ENCODE assay signal across 9 cellular contexts in genomic region chr2:186256540-186256939, GRCh38.
DNase-seq lines count a peak whose midpoint lies in the region; ATAC-seq, FAIRE-seq and TF ChIP-seq lines count a peak whose summit lies in the region.
"Had no signal": no experiment of that assay in that cellular context is flagged by ENCODE, and none has a peak within 500 bp of the region (broad histone marks: within the 10 kb centered on the region; RNA-seq: fewer than 3 reads in every experiment).

No MANE protein-coding gene starts in this region.

- peak; percentile 64 for ATAC-seq in HCT116
- ATAC-seq in T-helper 17 cell = no peak
- ATAC-seq in upper lobe of left lung (ENCODE audit: low FRiP score in 2 of 2) = no peak

- TF ChIP-seq CTCF in HCT116 (IDR thresholded peaks at IDR 0.05 in 2 of 3, conservative IDR thresholded peaks at IDR 0.05 in 1 of 3; ENCODE audit: borderline replicate concordance in 1 of 3, insufficient read depth in 1 of 3, low read depth in 2 of 3, low read length in 2 of 3) = peak; percentile 40 to 66 (median 57); a peak in 5 of 6 replicates
- TF ChIP-seq CTCF in adrenal gland (IDR thresholded peaks at IDR 0.05) = peak; percentile 28 to 67 (median 58)
- TF ChIP-seq CTCF in kidney (IDR thresholded peaks at IDR 0.05; ENCODE audit: borderline replicate concordance, extremely low read depth, insufficient read depth) = peak; percentile 45
- TF ChIP-seq CTCF in upper lobe of left lung (IDR thresholded peaks at IDR 0.05) = peak in 3 of 6 experiments; percentile 23 to 25 (median 24)

- TF ChIP-seq RAD21 in HCT116 (IDR thresholded peaks at IDR 0.05; ENCODE audit: low read depth) = peak; percentile 82

- H2AFZ ChIP-seq in HCT116 (ENCODE audit: low read depth, low read length, poor library complexity, severe bottlenecking) = no peak overlapping the region

- no peaks in the 10 kb centered on the region for H3K36me3 Mint-ChIP-seq in T-helper 17 cell (ENCODE audit: low read depth)

- H3K4me2 ChIP-seq in HCT116 (ENCODE audit: low read length) = no peak overlapping the region

- intact Hi-C loops in HCT116 (cut with micrococcal nuclease) = loop anchor here (1.0 to 10.0 kb wide), 6 partner anchors 282 to 1048 kb away; no protein-coding TSS in a partner anchor
- intact Hi-C loops in adrenal gland (cut with DNase I) = no loop called here
- intact Hi-C loops in kidney (cut with DNase I) = no loop called here

- H3K9ac ChIP-seq in HCT116 (ENCODE audit: low read length) = no peak overlapping the region
- H3K9ac ChIP-seq in kidney (ENCODE audit: low read length in 2 of 2) = no peak overlapping the region

- no peak overlapping the region for H3K4me3 Mint-ChIP-seq in T-helper 17 cell

- no peak for TF ChIP-seq POLR2A in HCT116 (IDR thresholded peaks at IDR 0.05; ENCODE audit: borderline replicate concordance, extremely low read depth, insufficient read depth, insufficient read length)
- no peak for TF ChIP-seq POLR2A in adrenal gland (IDR thresholded peaks at IDR 0.05)
- no peak for TF ChIP-seq POLR2A in upper lobe of left lung (IDR thresholded peaks at IDR 0.05)

- no peaks in the 10 kb centered on the region for H3K27me3 ChIP-seq in HCT116 (ENCODE audit: insufficient read depth, low read length)
- no peaks in the 10 kb centered on the region for H3K27me3 ChIP-seq in adrenal gland
- no peaks in the 10 kb centered on the region for H3K27me3 ChIP-seq in upper lobe of left lung
- H3K27me3 ChIP-seq: SJSA1 had no signal

- no peaks in the 10 kb centered on the region for H3K79me2 ChIP-seq in HCT116 (ENCODE audit: insufficient read depth, low read length)

- no peak overlapping the region for H3K27ac Mint-ChIP-seq in T-helper 17 cell

- RAD21 ChIA-PET in HCT116 (lab: Charles Lee; ENCODE audit: low non-redundant PET in 1 of 2, low total read pairs in 2 of 2, uncharacterized antibody in 2 of 2, unreplicated experiment in 2 of 2) = no interaction called here

- CTCF ChIA-PET in HCT116 (lab: Charles Lee) = no interaction called here

- no TSS peak for BruUV-seq in HCT116 (replicated peaks; lab: Mats Ljungman, UMichigan)

- H3K4me3 ChIP-seq in HCT116 (replicated peaks in 1 of 2; ENCODE audit: low read depth in 1 of 2, low read length in 2 of 2) (no peak overlapping the region), adrenal gland (no peak overlapping the region), kidney (ENCODE audit: low read length in 2 of 2) (no peak overlapping the region), upper lobe of left lung (no peak overlapping the region)
- H3K4me3 ChIP-seq: SJSA1 had no signal

- peak; percentile 87 for FAIRE-seq in kidney (lab: Jason Lieb, UNC)

- H4K20me1 ChIP-seq in HCT116 (ENCODE audit: insufficient read depth) = no peaks in the 10 kb centered on the region

- H3K27ac ChIP-seq in HCT116 (ENCODE audit: low read depth, low read length) = no peak overlapping the region
- no peak overlapping the region for H3K27ac ChIP-seq in adrenal gland
- H3K27ac ChIP-seq in kidney (ENCODE audit: low read depth in 2 of 2, low read length in 2 of 2) = no peak overlapping the region
- H3K27ac ChIP-seq in upper lobe of left lung = no peak overlapping the region
- H3K27ac ChIP-seq: SJSA1 had no signal

- no peaks in the 10 kb centered on the region for H3K9me2 ChIP-seq in HCT116 (ENCODE audit: insufficient read depth)

- H3K36me3 ChIP-seq in HCT116 (ENCODE audit: control insufficient read depth in 1 of 2, insufficient read depth in 2 of 2, low read length in 2 of 2) = no peaks in the 10 kb centered on the region
- H3K36me3 ChIP-seq in adrenal gland (replicated peaks in 1 of 2) = no peaks in the 10 kb centered on the region
- no peaks in the 10 kb centered on the region for H3K36me3 ChIP-seq in kidney (ENCODE audit: control insufficient read depth in 1 of 2, insufficient read depth in 2 of 2, low read length in 2 of 2)
- no peaks in the 10 kb centered on the region for H3K36me3 ChIP-seq in upper lobe of left lung
- H3K36me3 ChIP-seq: SJSA1 had no signal

- H3K4me1 Mint-ChIP-seq in T-helper 17 cell = peaks cover 1% of the 10 kb centered on the region

- no peak for TF ChIP-seq EP300 in upper lobe of left lung (IDR thresholded peaks at IDR 0.05)

- no peaks in the 10 kb centered on the region for H3K4me1 ChIP-seq in HCT116 (ENCODE audit: control insufficient read depth in 1 of 2, insufficient read depth in 2 of 2, low read length in 2 of 2)
- no peaks in the 10 kb centered on the region for H3K4me1 ChIP-seq in adrenal gland (replicated peaks in 1 of 2)
- no peaks in the 10 kb centered on the region for H3K4me1 ChIP-seq in kidney (ENCODE audit: control insufficient read depth in 1 of 2, insufficient read depth in 1 of 2, low read depth in 1 of 2, low read length in 2 of 2)
- H3K4me1 ChIP-seq in upper lobe of left lung = no peaks in the 10 kb centered on the region
- H3K4me1 ChIP-seq: SJSA1 had no signal

- POLR2A ChIA-PET in HCT116 (lab: Charles Lee) = no interaction called here

- DNase-seq in EH (ENCODE audit: low read depth) (peak; percentile 39), HCT116 (ENCODE audit: low read depth, low spot score) (peak; percentile 29), NCI-H1694 treated with DMSO at 0.1 percent for 48 hours (lab: John Stamatoyannopoulos, UW) (peak; percentile 68), adrenal gland (no peak), kidney (no peak), T-helper 17 cell (no peak), mesenteric fat pad (ENCODE audit: low spot score) (no peak), upper lobe of left lung (no peak)

- WGBS in adrenal gland, 4 donors = 5 to 13% (median 7%) methylated on average over 1 of the region's 1 CpG
- WGBS in upper lobe of left lung, 2 donors = 32 to 34% methylated on average over 1 of the region's 1 CpG

- H3K9me3 ChIP-seq in HCT116 (ENCODE audit: control insufficient read depth in 1 of 2, insufficient read depth in 1 of 2, low read depth in 1 of 2, low read length in 2 of 2) (no peaks in the 10 kb centered on the region), adrenal gland (replicated peaks in 1 of 3) (no peaks in the 10 kb centered on the region), kidney (ENCODE audit: control insufficient read depth in 1 of 2, low read length in 2 of 2) (no peaks in the 10 kb centered on the region), T-helper 17 cell (ENCODE audit: control insufficient read depth, low read length, poor library complexity, severe bottlenecking) (no peaks in the 10 kb centered on the region), upper lobe of left lung (no peaks in the 10 kb centered on the region)
- H3K9me3 ChIP-seq: SJSA1 had no signal

- H3K27me3 Mint-ChIP-seq in T-helper 17 cell = no peaks in the 10 kb centered on the region

TF ChIP-seq in HCT116, 20 proteins besides CTCF, POLR2A, EP300 and RAD21:
- no peak for TF ChIP-seq TCF7L2 (IDR thresholded peaks at IDR 0.05; ENCODE audit: borderline replicate concordance, extremely low read depth, insufficient read depth, insufficient read length)
- TF ChIP-seq MAX (IDR thresholded peaks at IDR 0.05) = no peak
- TF ChIP-seq SRF (IDR thresholded peaks at IDR 0.05; ENCODE audit: low read depth) = no peak

Comparison
In these comparisons a context has a peak if more than half of its experiments do, and no peak if none do; other contexts are left out.
1. DNase-seq: peak in EH (single experiment), HCT116 (single experiment) and NCI-H1694 treated with DMSO at 0.1 percent for 48 hours (single experiment); none in adrenal gland (0 of 7), kidney (single experiment), T-helper 17 cell (0 of 3), mesenteric fat pad (single experiment) and upper lobe of left lung (0 of 2).